ENCODE assay signal across 35 cellular contexts in the genomic region with DNA sequence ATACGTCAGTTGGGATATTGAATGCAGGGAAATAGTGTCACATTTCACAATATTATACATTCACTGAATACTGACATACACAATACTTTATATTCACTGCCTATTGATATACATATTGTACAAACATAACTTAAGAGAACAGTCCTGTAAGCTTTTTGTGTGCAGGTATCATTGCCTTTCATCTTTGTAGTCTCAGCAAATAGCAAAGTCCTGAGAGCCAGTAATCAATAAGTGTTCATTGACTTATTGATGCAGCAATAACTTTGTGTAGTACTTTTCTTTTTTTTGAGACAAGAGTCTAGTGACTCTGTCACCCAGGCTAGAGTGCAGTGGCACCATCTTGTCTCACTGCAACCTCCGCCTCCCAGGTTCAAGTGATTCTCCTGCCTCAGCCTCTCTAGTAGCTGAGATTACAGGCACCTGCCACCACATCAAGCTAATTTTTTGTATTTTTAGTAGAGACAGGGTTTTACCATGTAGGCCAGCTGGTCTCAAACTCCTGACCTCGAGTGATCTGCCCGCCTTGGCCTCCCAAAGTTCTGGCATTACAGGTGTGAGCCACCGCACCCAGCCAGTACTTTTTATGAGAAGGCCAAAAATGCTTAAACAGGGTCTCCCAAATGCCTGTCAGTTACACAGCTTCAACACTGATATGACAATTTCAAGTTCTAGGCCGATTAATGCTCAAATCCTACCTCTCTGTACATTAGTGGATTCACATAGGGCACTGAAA.
"Had no signal": no experiment of that assay in that cellular context is flagged by ENCODE, and none has a peak within 500 bp of the region (broad histone marks: within the 10 kb centered on the region; RNA-seq: fewer than 3 reads in every experiment).

No MANE protein-coding gene starts in this region.

- ATAC-seq: activated CD4-positive, alpha-beta T cell treated with anti-CD3 and anti-CD28 coated beads for 36 hours; activated CD8-positive, alpha-beta memory T cell treated with anti-CD3 and anti-CD28 coated beads, Interleukin-2, amount 10 ng/mL, durations not matched to agents 7 days and 5 days; activated CD8-positive, alpha-beta T cell treated with anti-CD3 and anti-CD28 coated beads, Interleukin-2, amount 10 ng/mL, durations not matched to agents 7 days and 5 days; activated naive CD4-positive, alpha-beta T cell treated with anti-CD3 and anti-CD28 coated beads, Interleukin-2, amount 50 U/mL, for 72 hours; body of pancreas had no signal

- H3K27ac Mint-ChIP-seq: activated B cell treated with CpG ODN at 0.5 μM for 24 hours; activated CD4-positive, alpha-beta memory T cell treated with anti-CD3 and anti-CD28 coated beads, Interleukin-2, amount 10 ng/mL, durations not matched to agents 7 days and 5 days; activated CD4-positive, alpha-beta T cell treated with anti-CD3 and anti-CD28 coated beads for 36 hours; activated CD8-positive, alpha-beta memory T cell treated with anti-CD3 and anti-CD28 coated beads, Interleukin-2, amount 10 ng/mL, durations not matched to agents 7 days and 5 days; activated CD8-positive, alpha-beta T cell treated with anti-CD3 and anti-CD28 coated beads, Interleukin-2, amount 10 ng/mL, durations not matched to agents 7 days and 5 days; activated naive CD4-positive, alpha-beta T cell treated with anti-CD3 and anti-CD28 coated beads for 36 hours; activated naive CD8-positive, alpha-beta T cell treated with anti-CD3 and anti-CD28 coated beads for 36 hours; activated T-cell treated with anti-CD3 and anti-CD28 coated beads, Interleukin-2, amount 50 U/mL, for 24 hours; T-helper 1 cell treated with Interleukin-12 subunit alpha and Interleukin-12 subunit beta and Interleukin-4 antibody, amounts not matched to agents 30 μg/mL and 1 μg/mL, for 36 hours had no signal

- DNase-seq: activated B cell treated with CpG ODN at 0.5 μM for 24 hours; activated CD4-positive, alpha-beta memory T cell treated with anti-CD3 and anti-CD28 coated beads, Interleukin-2, amount 10 ng/mL, durations not matched to agents 7 days and 5 days; activated CD4-positive, alpha-beta T cell treated with anti-CD3 and anti-CD28 coated beads for 1 hour; activated CD4-positive, alpha-beta T cell treated with anti-CD3 and anti-CD28 coated beads for 36 hours; activated CD4-positive, alpha-beta T cell treated with anti-CD3 and anti-CD28 coated beads for 48 hours; activated CD4-positive, alpha-beta T cell treated with anti-CD3 and anti-CD28 coated beads, Interleukin-2, amount 10 ng/mL, durations not matched to agents 7 days and 5 days; activated CD4-positive, alpha-beta T cell treated with anti-CD3 and anti-CD28 coated beads, Interleukin-2, amount 50 U/mL, for 48 hours; activated CD8-positive, alpha-beta memory T cell treated with anti-CD3 and anti-CD28 coated beads for 24 hours; activated CD8-positive, alpha-beta memory T cell treated with anti-CD3 and anti-CD28 coated beads, Interleukin-2, amount 10 ng/mL, durations not matched to agents 7 days and 5 days; activated CD8-positive, alpha-beta memory T cell treated with anti-CD3 and anti-CD28 coated beads, Interleukin-2, amount 50 U/mL, for 48 hours; activated CD8-positive, alpha-beta T cell treated with anti-CD3 and anti-CD28 coated beads, Interleukin-2, amount 10 ng/mL, durations not matched to agents 7 days and 5 days; activated effector memory CD4-positive, alpha-beta T cell treated with anti-CD3 and anti-CD28 coated beads, Interleukin-2, amount 50 U/mL, for 16 hours; activated gamma-delta T cell treated with Interleukin-2 at 50 U/mL for 16 hours; activated naive CD4-positive, alpha-beta T cell; activated naive CD4-positive, alpha-beta T cell treated with anti-CD3 and anti-CD28 coated beads for 36 hours; activated naive CD4-positive, alpha-beta T cell treated with anti-CD3 and anti-CD28 coated beads, Interleukin-2, amount 50 U/mL, for 16 hours; activated naive CD8-positive, alpha-beta T cell treated with anti-CD3 and anti-CD28 coated beads for 36 hours; activated T-cell treated with anti-CD3 and anti-CD28 coated beads, Interleukin-2, amount 50 U/mL, for 24 hours; activated T-cell treated with anti-CD3 and anti-CD28 coated beads, Interleukin-2, amount 50 U/mL, for 48 hours; adrenal gland; amniotic stem cell; aorta; body of pancreas; brain microvascular endothelial cell; central memory CD4-positive, alpha-beta T cell; T-helper 1 cell; T-helper 2 cell; T-helper 9 cell had no signal

- H3K4me3 Mint-ChIP-seq: activated B cell treated with CpG ODN at 0.5 μM for 24 hours; activated CD4-positive, alpha-beta memory T cell treated with anti-CD3 and anti-CD28 coated beads, Interleukin-2, amount 10 ng/mL, durations not matched to agents 7 days and 5 days; activated CD4-positive, alpha-beta T cell treated with anti-CD3 and anti-CD28 coated beads for 36 hours; activated CD4-positive, alpha-beta T cell treated with anti-CD3 and anti-CD28 coated beads, Interleukin-2, amount 10 ng/mL, durations not matched to agents 7 days and 5 days; activated CD8-positive, alpha-beta memory T cell treated with anti-CD3 and anti-CD28 coated beads, Interleukin-2, amount 10 ng/mL, durations not matched to agents 7 days and 5 days; activated CD8-positive, alpha-beta T cell treated with anti-CD3 and anti-CD28 coated beads, Interleukin-2, amount 10 ng/mL, durations not matched to agents 7 days and 5 days; activated naive CD4-positive, alpha-beta T cell treated with anti-CD3 and anti-CD28 coated beads for 36 hours; activated naive CD8-positive, alpha-beta T cell treated with anti-CD3 and anti-CD28 coated beads for 36 hours; activated T-cell treated with anti-CD3 and anti-CD28 coated beads, Interleukin-2, amount 50 U/mL, for 24 hours; T-helper 1 cell treated with Interleukin-12 subunit alpha and Interleukin-12 subunit beta and Interleukin-4 antibody, amounts not matched to agents 30 μg/mL and 1 μg/mL, for 36 hours; T-helper 2 cell treated with Interferon-gamma antibody and Interleukin-4, amounts not matched to agents 5 μg/mL and 100 μg/mL, for 36 hours had no signal

- H3K4me3 ChIP-seq: adrenal gland, body of pancreas, breast epithelium had no signal

- H3K27ac ChIP-seq: adrenal gland, body of pancreas, brain microvascular endothelial cell, breast epithelium, VCaP had no signal

- H3K4me1 ChIP-seq: breast epithelium had no signal

- H3K36me3 Mint-ChIP-seq: activated CD8-positive, alpha-beta memory T cell treated with anti-CD3 and anti-CD28 coated beads, Interleukin-2, amount 10 ng/mL, durations not matched to agents 7 days and 5 days; activated naive CD8-positive, alpha-beta T cell treated with anti-CD3 and anti-CD28 coated beads for 36 hours had no signal

- H3K9me3 Mint-ChIP-seq: activated B cell treated with CpG ODN at 0.5 μM for 24 hours; activated CD4-positive, alpha-beta memory T cell treated with anti-CD3 and anti-CD28 coated beads, Interleukin-2, amount 10 ng/mL, durations not matched to agents 7 days and 5 days; activated CD4-positive, alpha-beta T cell treated with anti-CD3 and anti-CD28 coated beads, Interleukin-2, amount 10 ng/mL, durations not matched to agents 7 days and 5 days; activated naive CD4-positive, alpha-beta T cell treated with anti-CD3 and anti-CD28 coated beads for 36 hours; activated naive CD4-positive, alpha-beta T cell treated with anti-CD3 and anti-CD28 coated beads, Interleukin-2, amount 50 U/mL, for 72 hours; activated naive CD8-positive, alpha-beta T cell treated with anti-CD3 and anti-CD28 coated beads for 36 hours; activated T-cell treated with anti-CD3 and anti-CD28 coated beads, Interleukin-2, amount 50 U/mL, for 24 hours; T-helper 1 cell treated with Interleukin-12 subunit alpha and Interleukin-12 subunit beta and Interleukin-4 antibody, amounts not matched to agents 30 μg/mL and 1 μg/mL, for 36 hours; T-helper 2 cell treated with Interferon-gamma antibody and Interleukin-4, amounts not matched to agents 5 μg/mL and 100 μg/mL, for 36 hours had no signal

- H3K4me1 Mint-ChIP-seq: activated naive CD8-positive, alpha-beta T cell treated with anti-CD3 and anti-CD28 coated beads for 36 hours had no signal

- H3K36me3 ChIP-seq: adrenal gland, brain microvascular endothelial cell, breast epithelium had no signal

- FAIRE-seq: astrocyte, TTC549 had no signal

- H3K27me3 ChIP-seq: adrenal gland, body of pancreas, brain microvascular endothelial cell, breast epithelium had no signal

- H3K27me3 Mint-ChIP-seq: activated B cell treated with CpG ODN at 0.5 μM for 24 hours; activated CD4-positive, alpha-beta T cell treated with anti-CD3 and anti-CD28 coated beads for 36 hours; activated CD4-positive, alpha-beta T cell treated with anti-CD3 and anti-CD28 coated beads, Interleukin-2, amount 10 ng/mL, durations not matched to agents 7 days and 5 days; activated CD8-positive, alpha-beta memory T cell treated with anti-CD3 and anti-CD28 coated beads, Interleukin-2, amount 10 ng/mL, durations not matched to agents 7 days and 5 days; activated naive CD8-positive, alpha-beta T cell treated with anti-CD3 and anti-CD28 coated beads for 36 hours; activated T-cell treated with anti-CD3 and anti-CD28 coated beads, Interleukin-2, amount 50 U/mL, for 24 hours had no signal

- H3K9me3 ChIP-seq: adrenal gland, body of pancreas, breast epithelium had no signal
